In the genomic region with DNA sequence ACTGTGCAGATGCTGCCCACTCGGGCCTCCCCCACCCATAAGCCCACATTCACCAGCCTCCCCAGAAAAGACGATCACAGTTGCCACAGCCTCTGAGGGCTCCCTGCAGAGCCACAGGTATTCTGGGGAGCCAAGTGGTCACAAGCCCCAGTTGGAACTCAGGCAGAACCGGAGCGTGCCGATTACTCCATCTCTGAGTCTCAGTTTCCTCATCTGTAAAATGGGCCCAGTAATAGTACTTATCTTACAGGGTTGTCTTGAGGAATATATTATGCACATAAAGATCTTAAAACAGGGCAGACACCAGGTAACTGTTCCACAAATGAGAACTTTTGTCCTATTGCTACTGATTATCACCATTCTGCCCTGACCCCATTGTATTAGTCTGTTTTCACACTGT, we compare ENCODE assay signal across 27 cellular contexts.
"Had no signal": no experiment of that assay in that cellular context is flagged by ENCODE, and none has a peak within 500 bp of the region (broad histone marks: within the 10 kb centered on the region; RNA-seq: fewer than 3 reads in every experiment).

No MANE protein-coding gene starts in this region.

- H3K27me3 ChIP-seq: ascending aorta, cardiac muscle cell, colonic mucosa had no signal

- ATAC-seq: activated CD8-positive, alpha-beta memory T cell treated with anti-CD3 and anti-CD28 coated beads, Interleukin-2, amount 10 ng/mL, durations not matched to agents 7 days and 5 days; activated CD8-positive, alpha-beta T cell treated with anti-CD3 and anti-CD28 coated beads, Interleukin-2, amount 10 ng/mL, durations not matched to agents 7 days and 5 days; activated naive CD4-positive, alpha-beta T cell treated with anti-CD3 and anti-CD28 coated beads, Interleukin-2, amount 50 U/mL, for 72 hours; activated T-cell treated with anti-CD3 and anti-CD28 coated beads, Interleukin-2, amount 50 U/mL, for 72 hours; esophagus mucosa; heart left ventricle; T-helper 17 cell had no signal

- H3K36me3 ChIP-seq: ascending aorta, breast epithelium, cardiac muscle cell, colonic mucosa, heart left ventricle had no signal

- H3K27ac ChIP-seq: ascending aorta, breast epithelium, cardiac muscle cell, colonic mucosa, epithelial cell of prostate, heart left ventricle had no signal

- H3K9me3 ChIP-seq: ascending aorta, breast epithelium, colonic mucosa, heart left ventricle had no signal

- H3K4me3 ChIP-seq: ascending aorta, breast epithelium, cardiac muscle cell, colonic mucosa, heart left ventricle had no signal

- DNase-seq: activated CD4-positive, alpha-beta T cell treated with anti-CD3 and anti-CD28 coated beads, Interleukin-2, amount 10 ng/mL, durations not matched to agents 24 days and 14 days; activated CD8-positive, alpha-beta memory T cell treated with anti-CD3 and anti-CD28 coated beads, Interleukin-2, amount 10 ng/mL, durations not matched to agents 7 days and 5 days; activated CD8-positive, alpha-beta memory T cell treated with anti-CD3 and anti-CD28 coated beads, Interleukin-2, amount 50 U/mL, for 4 hours; activated CD8-positive, alpha-beta T cell treated with anti-CD3 and anti-CD28 coated beads, Interleukin-2, amount 10 ng/mL, durations not matched to agents 7 days and 5 days; activated gamma-delta T cell; activated naive CD4-positive, alpha-beta T cell; activated naive CD4-positive, alpha-beta T cell treated with anti-CD3 and anti-CD28 coated beads, Interleukin-2, amount 10 ng/mL, durations not matched to agents 7 days and 5 days; activated naive CD8-positive, alpha-beta T cell treated with anti-CD3 and anti-CD28 coated beads, Interleukin-2, amount 10 ng/mL, durations not matched to agents 7 days and 5 days; activated T-cell treated with anti-CD3 and anti-CD28 coated beads, Interleukin-2, amount 50 U/mL, for 1 hour; activated T-cell treated with anti-CD3 and anti-CD28 coated beads, Interleukin-2, amount 50 U/mL, for 72 hours; central memory CD4-positive, alpha-beta T cell; cerebellar nuclear complex; colonic mucosa; effector CD8-positive, alpha-beta T cell; heart left ventricle; T-helper 1 cell; T-helper 17 cell; T1000 had no signal

- H3K4me1 ChIP-seq: ascending aorta, breast epithelium, colonic mucosa, heart left ventricle had no signal

- FAIRE-seq: endometrium, endothelial cell of umbilical vein, frontal cortex had no signal
